Comparison of ENCODE assay signal across 9 cellular contexts in the genomic region with DNA sequence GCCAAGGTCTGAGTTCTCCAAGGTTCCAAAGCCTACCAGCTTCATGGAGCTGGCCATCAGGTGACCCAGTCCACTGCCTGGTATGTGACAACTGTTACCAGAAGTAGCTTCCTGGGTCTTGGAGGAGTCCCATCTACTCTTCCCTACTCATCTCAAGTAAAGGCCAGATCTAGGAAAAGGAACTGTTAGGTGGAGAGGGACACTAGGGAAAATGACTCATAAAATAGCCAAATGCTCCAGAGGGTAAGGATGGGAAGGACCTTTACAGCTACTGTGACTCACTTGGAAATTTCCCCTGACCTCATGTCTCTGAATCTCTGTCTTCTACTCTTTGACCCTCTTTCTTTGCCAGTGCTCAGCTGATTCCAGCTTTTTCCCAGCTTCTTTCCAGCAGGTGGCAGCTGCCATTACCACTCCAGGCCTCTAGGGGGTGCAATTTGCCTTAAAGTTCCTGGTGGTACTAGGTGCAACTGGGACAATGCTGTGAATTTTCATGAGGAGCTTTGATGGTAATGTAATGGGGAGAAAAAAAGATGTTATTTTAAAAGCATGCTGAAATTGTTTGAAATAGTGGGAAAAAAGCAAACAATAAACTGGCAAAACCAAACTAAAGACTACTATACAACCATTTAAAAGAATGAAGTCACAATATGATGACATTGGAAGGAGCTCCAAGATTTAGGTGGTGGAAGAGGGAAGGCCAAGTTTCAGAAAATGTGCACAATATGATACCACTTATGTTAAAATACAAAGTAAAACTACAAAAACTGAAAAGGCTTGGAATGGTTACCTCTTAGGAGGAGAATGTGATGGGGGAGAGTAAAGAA. TPM values are rescaled to one million over a fixed set of nuclear protein-coding genes. Genes with fewer than 3 reads are reported as not detected.
A peak's percentile ranks its signal among the peaks of the same experiment; 100 is the strongest.
DNase-seq lines count a peak whose midpoint lies in the region; ATAC-seq and TF ChIP-seq lines count a peak whose summit lies in the region.
"Had no signal": no experiment of that assay in that cellular context is flagged by ENCODE, and none has a peak within 500 bp of the region (broad histone marks: within the 10 kb centered on the region; RNA-seq: fewer than 3 reads in every experiment).

No MANE protein-coding gene starts in this region.

- no peaks in the 10 kb centered on the region for H3K27me3 Mint-ChIP-seq in activated CD4-positive, alpha-beta T cell treated with anti-CD3 and anti-CD28 coated beads, Interleukin-2, amount 10 ng/mL, durations not matched to agents 7 days and 5 days
- no peaks in the 10 kb centered on the region for H3K27me3 Mint-ChIP-seq in effector memory CD8-positive, alpha-beta T cell

- no peak overlapping the region for H3K4me3 Mint-ChIP-seq in activated CD4-positive, alpha-beta T cell treated with anti-CD3 and anti-CD28 coated beads, Interleukin-2, amount 10 ng/mL, durations not matched to agents 7 days and 5 days
- H3K4me3 Mint-ChIP-seq in effector memory CD8-positive, alpha-beta T cell, result no peak overlapping the region

- POLR2A ChIA-PET in activated CD4-positive, alpha-beta T cell treated with anti-CD3 and anti-CD28 coated beads, Interleukin-2, amount 10 ng/mL, durations not matched to agents 7 days and 5 days (lab: Charles Lee), result interaction anchor here (0.6 kb wide), 1 partner anchor 68 kb away, joined by 3 read pairs; no protein-coding TSS in a partner anchor

- ATAC-seq in effector memory CD8-positive, alpha-beta T cell (replicated peaks), result no peak
- no peak for ATAC-seq in GM18873 (IDR thresholded peaks at IDR 0.05; ENCODE audit: low FRiP score, unreplicated experiment)

- DNase-seq in AG08395 (ENCODE audit: low spot score) (peak; percentile 81), GM13977 (ENCODE audit: low spot score) (peak; percentile 58), NCI-H2227 (lab: John Stamatoyannopoulos, UW; ENCODE audit: unreplicated experiment) (peak; percentile 78), lung microvascular endothelial cell (ENCODE audit: low read depth in 2 of 2) (peak; percentile 72 to 78)
- DNase-seq in activated CD4-positive, alpha-beta T cell treated with anti-CD3 and anti-CD28 coated beads, Interleukin-2, amount 10 ng/mL, durations not matched to agents 7 days and 5 days, result peak; percentile 63
- DNase-seq in effector memory CD8-positive, alpha-beta T cell, result peak; percentile 45 to 51 (median 48)
- DNase-seq in stimulated activated naive CD4-positive, alpha-beta T cell treated with Interleukin-2 at 50 U/mL for 16 hours (lab: John Stamatoyannopoulos, UW), result peak; percentile 34

- no peaks in the 10 kb centered on the region for H3K4me1 Mint-ChIP-seq in activated CD4-positive, alpha-beta T cell treated with anti-CD3 and anti-CD28 coated beads, Interleukin-2, amount 10 ng/mL, durations not matched to agents 7 days and 5 days
- H3K4me1 Mint-ChIP-seq in effector memory CD8-positive, alpha-beta T cell (ENCODE audit: low read depth in 2 of 2), result no peaks in the 10 kb centered on the region

- CTCF ChIA-PET in activated CD4-positive, alpha-beta T cell treated with anti-CD3 and anti-CD28 coated beads, Interleukin-2, amount 10 ng/mL, durations not matched to agents 7 days and 5 days (lab: Charles Lee), result interaction anchor here (0.6 to 2.0 kb wide), 22 partner anchors 10 to 254 kb away, joined by 3 to 9 read pairs (median 3); no protein-coding TSS in a partner anchor

- peak; percentile 89 for TF ChIP-seq CTCF in GM13977 (IDR thresholded peaks at IDR 0.05; ENCODE audit: extremely low read depth, insufficient read depth, missing control alignments)

- no peak overlapping the region for H3K27ac Mint-ChIP-seq in activated CD4-positive, alpha-beta T cell treated with anti-CD3 and anti-CD28 coated beads, Interleukin-2, amount 10 ng/mL, durations not matched to agents 7 days and 5 days
- no peak overlapping the region for H3K27ac Mint-ChIP-seq in effector memory CD8-positive, alpha-beta T cell

- no peaks in the 10 kb centered on the region for H3K36me3 Mint-ChIP-seq in activated CD4-positive, alpha-beta T cell treated with anti-CD3 and anti-CD28 coated beads, Interleukin-2, amount 10 ng/mL, durations not matched to agents 7 days and 5 days (ENCODE audit: low read depth)
- peaks cover 3% of the 10 kb centered on the region for H3K36me3 Mint-ChIP-seq in effector memory CD8-positive, alpha-beta T cell (ENCODE audit: insufficient read depth)

- in situ Hi-C loops in GM13977 (cut with MboI; ENCODE audit: low pct_unique_long_range_greater_than_20kb, low sequenced_read_pairs, unreplicated experiment), result no loop called here

- H3K9me3 Mint-ChIP-seq in activated CD4-positive, alpha-beta T cell treated with anti-CD3 and anti-CD28 coated beads, Interleukin-2, amount 10 ng/mL, durations not matched to agents 7 days and 5 days, result no peaks in the 10 kb centered on the region
- no peaks in the 10 kb centered on the region for H3K9me3 Mint-ChIP-seq in effector memory CD8-positive, alpha-beta T cell

RNA-seq across cellular contexts. Expression of a gene that starts 27.1 kb away (rescaled TPM):
- total RNA-seq in activated CD4-positive, alpha-beta T cell treated with anti-CD3 and anti-CD28 coated beads, Interleukin-2, amount 10 ng/mL, durations not matched to agents 7 days and 5 days, result 1 to 10 TPM; 2.7 to 2.8 TPM
- 1.7 and 2.6 TPM in 2 replicates for total RNA-seq in lung microvascular endothelial cell

RNA-seq across cellular contexts. Expression of a gene that starts 54.6 kb away (rescaled TPM):
- 10 to 100 TPM; 11.6 to 12.7 TPM for total RNA-seq in activated CD4-positive, alpha-beta T cell treated with anti-CD3 and anti-CD28 coated beads, Interleukin-2, amount 10 ng/mL, durations not matched to agents 7 days and 5 days
- 4.0 and 4.8 TPM in 2 replicates for total RNA-seq in lung microvascular endothelial cell

RNA-seq across cellular contexts. Expression of a gene that starts 54.8 kb away (rescaled TPM):
- not detected for total RNA-seq in activated CD4-positive, alpha-beta T cell treated with anti-CD3 and anti-CD28 coated beads, Interleukin-2, amount 10 ng/mL, durations not matched to agents 7 days and 5 days
- total RNA-seq in lung microvascular endothelial cell, result not detected in 2 replicates
- total RNA-seq: skeletal muscle tissue had no signal
